11 cellular contexts compared by ENCODE assay signal in the genomic region with DNA sequence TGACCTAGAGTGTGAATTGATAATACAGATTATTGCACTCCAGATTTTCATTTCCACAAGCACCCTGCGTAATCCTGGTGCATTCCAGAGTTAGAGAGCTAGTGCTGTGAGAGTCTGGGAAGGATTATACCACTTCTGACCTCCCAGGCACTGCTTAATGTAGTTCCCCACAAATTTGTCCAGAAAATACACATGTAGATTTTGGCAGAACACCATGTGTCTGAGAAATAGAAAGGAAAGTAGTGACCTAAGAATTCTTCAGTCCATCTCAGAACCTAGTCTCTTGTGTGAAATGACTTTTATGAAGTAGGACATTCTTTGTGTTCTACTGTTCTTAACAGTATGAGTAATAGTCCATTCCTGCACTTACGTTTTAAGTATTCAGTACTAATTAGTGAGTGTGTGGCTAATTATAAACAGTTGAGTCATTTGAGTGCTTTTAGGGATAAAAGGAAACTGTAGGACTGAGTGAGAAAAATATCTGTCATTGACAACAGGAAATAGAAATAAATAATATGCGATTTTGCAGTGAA. TPM values are rescaled to one million over a fixed set of nuclear protein-coding genes. Genes with fewer than 3 reads are reported as not detected.
DNase-seq lines count a peak whose midpoint lies in the region; ATAC-seq and TF ChIP-seq lines count a peak whose summit lies in the region.
"Had no signal": no experiment of that assay in that cellular context is flagged by ENCODE, and none has a peak within 500 bp of the region (broad histone marks: within the 10 kb centered on the region; RNA-seq: fewer than 3 reads in every experiment).

No MANE protein-coding gene starts in this region.

- TF ChIP-seq POLR2A in spleen (IDR thresholded peaks at IDR 0.05), result no peak

- no peaks in the 10 kb centered on the region for H3K36me3 ChIP-seq in A673 (ENCODE audit: insufficient read depth, low read length, poor library complexity, severe bottlenecking)
- H3K36me3 ChIP-seq in spleen, result peaks cover 0 to 16% (median 0%) of the 10 kb centered on the region in 6 donors
- H3K36me3 ChIP-seq: BE2C had no signal

- no peak for ATAC-seq in GM21717 (IDR thresholded peaks at IDR 0.05; ENCODE audit: unreplicated experiment)

- 37 to 56% (median 46%) methylated on average over 3 of the region's 3 CpGs for WGBS in spleen, 5 donors

- DNase-seq in A673 (ENCODE audit: low spot score) (peak; percentile 30), HS-5 (ENCODE audit: low read depth) (peak; percentile 26), epidermal melanocyte (ENCODE audit: insufficient read length, low spot score) (peak; percentile 42), medulla oblongata (ENCODE audit: extremely low spot score) (peak; percentile 22), H4 (ENCODE audit: low spot score) (no peak), spleen (no peak), NCI-H2171 treated with DMSO at 0.1 percent for 48 hours (lab: John Stamatoyannopoulos, UW) (no peak)
- DNase-seq: activated CD4-positive, alpha-beta T cell treated with anti-CD3 and anti-CD28 coated beads for 4 hours; BE2C; NCI-H2081 had no signal

- intact Hi-C loops in A673 (cut with micrococcal nuclease; ENCODE audit: unreplicated experiment), result no loop called here
- intact Hi-C loops in spleen (cut with DNase I; ENCODE audit: low total_unique reads), result no loop called here

- H3K9me3 ChIP-seq in A673 (ENCODE audit: low read depth, low read length, poor library complexity, severe bottlenecking), result no peaks in the 10 kb centered on the region
- H3K9me3 ChIP-seq in spleen, result peaks cover 0 to 17% (median 11%) of the 10 kb centered on the region in 8 donors
- H3K9me3 ChIP-seq: BE2C had no signal

- TF ChIP-seq CTCF in A673 (conservative IDR thresholded peaks at IDR 0.05; ENCODE audit: low read depth, low read length), result no peak
- no peak for TF ChIP-seq CTCF in spleen (IDR thresholded peaks at IDR 0.05 in 8 of 11, conservative IDR thresholded peaks at IDR 0.05 in 3 of 11)

- H3K4me3 ChIP-seq in A673 (ENCODE audit: low read depth, low read length, poor library complexity, severe bottlenecking), result no peak overlapping the region
- no peak overlapping the region for H3K4me3 ChIP-seq in spleen

- H3K27ac ChIP-seq in A673 (ENCODE audit: low read depth, low read length, poor library complexity, severe bottlenecking), result peak overlapping the region; percentile 9
- H3K27ac ChIP-seq in spleen, result no peak overlapping the region

- CTCF ChIA-PET in A673 (lab: Charles Lee), result interaction anchor here (0.6 kb wide), 1 partner anchor 43 kb away, joined by 4 read pairs; no protein-coding TSS in a partner anchor

- H3K27me3 ChIP-seq in A673 (replicated peaks; ENCODE audit: insufficient read depth, low read depth, low read length, poor library complexity) (no peaks in the 10 kb centered on the region), spleen (replicated peaks in 1 of 7) (no peaks in the 10 kb centered on the region)
- H3K27me3 ChIP-seq: BE2C had no signal

- BruUV-seq in A673 (replicated peaks; lab: Mats Ljungman, UMichigan), result no TSS peak

- H3K4me1 ChIP-seq in A673 (ENCODE audit: insufficient read depth, low read length, poor library complexity, severe bottlenecking) (peaks cover 8% of the 10 kb centered on the region), spleen (no peaks in the 10 kb centered on the region)
- H3K4me1 ChIP-seq: BE2C had no signal

- POLR2A ChIA-PET in A673 (lab: Charles Lee; ENCODE audit: low non-redundant PET), result no interaction called here

RNA-seq across cellular contexts. Expression of a gene that starts 27.8 kb away (rescaled TPM):
- total RNA-seq in A673 (2021), result 3.5 and 5.1 TPM in 2 replicates
- 2.8 and 3.3 TPM in 2 replicates for total RNA-seq in H4 (2014; rRNA removed; shearing (Covaris generic))
- total RNA-seq in spleen, result 10 to 100 TPM in 1 of 7 donors, 1 to 10 TPM in 6; 3.8 to 10.5 (median 6.2) TPM
- 1 to 10 TPM; 1.9 to 2.4 (median 2.2) TPM for polyA plus RNA-seq in spleen

Comparison
In these comparisons a context has a peak if more than half of its experiments do, and no peak if none do; other contexts are left out.
1. DNase-seq: peak in A673 (single experiment), HS-5 (single experiment), epidermal melanocyte (single experiment) and medulla oblongata (single experiment); none in H4 (single experiment), spleen (single experiment) and NCI-H2171 treated with DMSO at 0.1 percent for 48 hours (single experiment).